2 cellular contexts compared by ENCODE assay signal in genomic region chr17:38969281-38969680, GRCh38.
TF ChIP-seq lines count a peak whose summit lies in the region.

No MANE protein-coding gene starts in this region.

TF ChIP-seq in GM23338, 12 proteins besides CTCF, POLR2A, EP300 and RAD21:
- TF ChIP-seq, protein P1, sequence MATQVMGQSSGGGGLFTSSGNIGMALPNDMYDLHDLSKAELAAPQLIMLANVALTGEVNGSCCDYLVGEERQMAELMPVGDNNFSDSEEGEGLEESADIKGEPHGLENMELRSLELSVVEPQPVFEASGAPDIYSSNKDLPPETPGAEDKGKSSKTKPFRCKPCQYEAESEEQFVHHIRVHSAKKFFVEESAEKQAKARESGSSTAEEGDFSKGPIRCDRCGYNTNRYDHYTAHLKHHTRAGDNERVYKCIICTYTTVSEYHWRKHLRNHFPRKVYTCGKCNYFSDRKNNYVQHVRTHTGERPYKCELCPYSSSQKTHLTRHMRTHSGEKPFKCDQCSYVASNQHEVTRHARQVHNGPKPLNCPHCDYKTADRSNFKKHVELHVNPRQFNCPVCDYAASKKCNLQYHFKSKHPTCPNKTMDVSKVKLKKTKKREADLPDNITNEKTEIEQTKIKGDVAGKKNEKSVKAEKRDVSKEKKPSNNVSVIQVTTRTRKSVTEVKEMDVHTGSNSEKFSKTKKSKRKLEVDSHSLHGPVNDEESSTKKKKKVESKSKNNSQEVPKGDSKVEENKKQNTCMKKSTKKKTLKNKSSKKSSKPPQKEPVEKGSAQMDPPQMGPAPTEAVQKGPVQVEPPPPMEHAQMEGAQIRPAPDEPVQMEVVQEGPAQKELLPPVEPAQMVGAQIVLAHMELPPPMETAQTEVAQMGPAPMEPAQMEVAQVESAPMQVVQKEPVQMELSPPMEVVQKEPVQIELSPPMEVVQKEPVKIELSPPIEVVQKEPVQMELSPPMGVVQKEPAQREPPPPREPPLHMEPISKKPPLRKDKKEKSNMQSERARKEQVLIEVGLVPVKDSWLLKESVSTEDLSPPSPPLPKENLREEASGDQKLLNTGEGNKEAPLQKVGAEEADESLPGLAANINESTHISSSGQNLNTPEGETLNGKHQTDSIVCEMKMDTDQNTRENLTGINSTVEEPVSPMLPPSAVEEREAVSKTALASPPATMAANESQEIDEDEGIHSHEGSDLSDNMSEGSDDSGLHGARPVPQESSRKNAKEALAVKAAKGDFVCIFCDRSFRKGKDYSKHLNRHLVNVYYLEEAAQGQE (IDR thresholded peaks at IDR 0.05; ENCODE audit: unreplicated experiment): no peak
- no peak for TF ChIP-seq ETS1 (IDR thresholded peaks at IDR 0.05)
- TF ChIP-seq JUNB (IDR thresholded peaks at IDR 0.05; ENCODE audit: unreplicated experiment): no peak
- TF ChIP-seq EZH2phosphoT487 (IDR thresholded peaks at IDR 0.05; ENCODE audit: unreplicated experiment): no peak
- TF ChIP-seq STAT1 (IDR thresholded peaks at IDR 0.05; ENCODE audit: unreplicated experiment): no peak
- TF ChIP-seq EZH2 (IDR thresholded peaks at IDR 0.05; ENCODE audit: low read depth, unreplicated experiment): no peak
- TF ChIP-seq ZNF331 (CRISPR knock-in tag; IDR thresholded peaks at IDR 0.05; ENCODE audit: low read depth): no peak
- no peak for TF ChIP-seq ZNF114 (CRISPR knock-in tag; IDR thresholded peaks at IDR 0.05)

TF ChIP-seq in HepG2, 621 proteins besides CTCF, POLR2A, EP300 and RAD21 (continued from another document):
- TF ChIP-seq HNF1A (IDR thresholded peaks at IDR 0.05; ENCODE audit: low read depth): no peak
- TF ChIP-seq HNF1A (CRISPR knock-in tag; IDR thresholded peaks at IDR 0.05; ENCODE audit: borderline replicate concordance): no peak
- TF ChIP-seq FOXK2 (IDR thresholded peaks at IDR 0.05): no peak
- TF ChIP-seq, protein P2, sequence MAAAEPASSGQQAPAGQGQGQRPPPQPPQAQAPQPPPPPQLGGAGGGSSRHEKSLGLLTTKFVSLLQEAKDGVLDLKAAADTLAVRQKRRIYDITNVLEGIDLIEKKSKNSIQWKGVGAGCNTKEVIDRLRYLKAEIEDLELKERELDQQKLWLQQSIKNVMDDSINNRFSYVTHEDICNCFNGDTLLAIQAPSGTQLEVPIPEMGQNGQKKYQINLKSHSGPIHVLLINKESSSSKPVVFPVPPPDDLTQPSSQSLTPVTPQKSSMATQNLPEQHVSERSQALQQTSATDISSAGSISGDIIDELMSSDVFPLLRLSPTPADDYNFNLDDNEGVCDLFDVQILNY (CRISPR knock-in tag; conservative IDR thresholded peaks at IDR 0.05): no peak
- TF ChIP-seq ZNF574 (CRISPR knock-in tag; IDR thresholded peaks at IDR 0.05): no peak
- TF ChIP-seq KLF12 (CRISPR knock-in tag; IDR thresholded peaks at IDR 0.05; ENCODE audit: borderline replicate concordance): no peak
